ENCODE assay signal across 1 cellular context in the genomic region with DNA sequence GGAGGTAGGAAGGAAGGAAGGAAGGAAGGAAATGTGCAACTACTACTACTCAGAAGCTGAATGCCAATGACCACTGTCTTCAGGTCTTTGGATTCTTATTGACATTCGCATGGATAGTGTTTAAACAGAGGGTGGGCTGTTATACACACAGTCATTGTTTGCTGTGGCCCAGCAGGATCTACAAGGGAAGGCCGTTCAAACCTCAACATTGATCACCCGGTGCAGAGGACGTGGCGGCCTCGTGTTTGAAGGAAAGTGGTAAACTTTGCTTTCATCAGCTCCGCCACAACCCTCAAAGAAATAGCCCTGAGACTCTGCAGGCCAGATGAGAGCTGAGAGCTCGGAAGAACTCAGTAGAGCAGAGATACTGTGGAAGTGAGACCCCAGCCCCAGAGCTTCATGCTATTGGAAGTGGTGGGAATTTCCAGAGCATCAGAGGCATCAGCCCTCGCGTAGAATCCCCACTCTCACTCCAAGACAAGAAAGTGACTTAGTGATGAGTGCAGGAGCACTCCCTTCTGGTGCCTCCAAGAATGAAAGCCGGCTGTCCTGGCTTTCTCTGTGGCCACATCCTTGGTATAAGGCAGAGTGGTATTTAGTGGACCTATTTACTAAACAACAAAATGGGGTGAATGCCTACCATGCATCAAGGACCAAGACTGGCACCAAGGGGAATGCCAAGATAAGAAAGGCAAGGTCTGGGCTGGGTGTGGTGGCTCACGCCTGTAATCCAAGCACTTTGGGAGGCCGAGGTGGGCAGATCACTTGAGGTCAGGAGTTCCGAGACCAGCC.
TF ChIP-seq lines count a peak whose summit lies in the region.

No MANE protein-coding gene starts in this region.

TF ChIP-seq in H1, 55 proteins besides CTCF, POLR2A, EP300 and RAD21:
- no peak for TF ChIP-seq TBP (IDR thresholded peaks at IDR 0.05; ENCODE audit: low read depth, low read length)
- TF ChIP-seq SIRT6 (IDR thresholded peaks at IDR 0.05; ENCODE audit: low read length) = no peak
- TF ChIP-seq CHD1 (IDR thresholded peaks at IDR 0.05; ENCODE audit: low read depth, low read length) = no peak
- no peak for TF ChIP-seq TAF7 (optimal IDR thresholded peaks at IDR 0.05; ENCODE audit: borderline replicate concordance, low read depth, low read length)
